ENCODE assay signal across 12 cellular contexts in the genomic region with DNA sequence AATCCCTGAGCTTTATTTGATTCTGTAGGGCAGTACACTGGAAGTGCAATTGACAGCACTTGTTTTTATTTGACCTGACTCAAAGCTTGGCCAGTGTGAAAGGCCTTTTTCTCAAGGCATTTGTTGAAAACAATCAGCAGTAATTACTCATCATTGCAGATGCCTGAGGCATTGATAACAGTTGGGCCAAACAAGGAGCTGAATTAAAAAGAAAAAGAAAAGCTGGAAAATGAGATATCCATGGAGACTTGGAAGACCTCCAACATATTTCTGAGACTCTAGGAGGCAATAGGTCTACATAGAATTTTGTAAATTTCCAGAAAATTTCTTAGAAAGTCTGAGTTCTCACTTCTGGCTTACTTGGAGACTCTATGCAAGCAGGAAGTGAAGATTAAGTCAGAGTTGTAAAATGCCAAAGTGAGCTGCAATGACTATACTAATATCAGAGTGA.
DNase-seq lines count a peak whose midpoint lies in the region; ATAC-seq, FAIRE-seq and TF ChIP-seq lines count a peak whose summit lies in the region.
"Had no signal": no experiment of that assay in that cellular context is flagged by ENCODE, and none has a peak within 500 bp of the region (broad histone marks: within the 10 kb centered on the region; RNA-seq: fewer than 3 reads in every experiment).

No MANE protein-coding gene starts in this region.

- intact Hi-C loops in K562 (cut with micrococcal nuclease): no loop called here
- intact Hi-C loops in OCI-LY7 (cut with micrococcal nuclease; ENCODE audit: unreplicated experiment): no loop called here

- 0 out of 2 replicates have a peak overlapping the region, but pooled peaks have one; percentile 40 for H2AFZ ChIP-seq in K562 (ENCODE audit: low read depth, low read length)
- no peak overlapping the region for H2AFZ ChIP-seq in hepatocyte
- H2AFZ ChIP-seq in OCI-LY7 (ENCODE audit: low read length): no peak overlapping the region

- H3K4me3 ChIP-seq in AG10803 (ENCODE audit: low read length) (no peak overlapping the region), K562 (no peak overlapping the region), hepatocyte (no peak overlapping the region), OCI-LY7 (ENCODE audit: low read depth, low read length, poor library complexity, severe bottlenecking) (no peak overlapping the region)
- H3K4me3 ChIP-seq: BLaER1, vagina had no signal

- ATAC-seq in K562: peak; percentile 57

- H3K36me3 ChIP-seq in K562 (ENCODE audit: control insufficient read depth, insufficient read depth, low read length) (no peaks in the 10 kb centered on the region), hepatocyte (replicated peaks; ENCODE audit: insufficient read depth, low read depth) (no peaks in the 10 kb centered on the region), OCI-LY7 (ENCODE audit: insufficient read depth, low read length) (no peaks in the 10 kb centered on the region)
- H3K36me3 ChIP-seq: BLaER1, vagina had no signal

- H3K27me3 ChIP-seq in K562 (ENCODE audit: control insufficient read depth in 2 of 2, insufficient read depth in 2 of 2, low read length in 2 of 2) (no peaks in the 10 kb centered on the region), hepatocyte (no peaks in the 10 kb centered on the region)
- H3K27me3 ChIP-seq: BLaER1, vagina had no signal

- BruUV-seq in K562 (replicated peaks; lab: Mats Ljungman, UMichigan) (no TSS peak), OCI-LY7 (replicated peaks; lab: Mats Ljungman, UMichigan) (no TSS peak)

- no peaks in the 10 kb centered on the region for H3K9me1 ChIP-seq in K562 (ENCODE audit: control insufficient read depth, insufficient read depth, low read length)

- DNase-seq in AG10803 (ENCODE audit: low read depth): peak; percentile 83
- peak; percentile 90 for DNase-seq in HT1080 (ENCODE audit: low read depth)
- DNase-seq in K562 (ENCODE audit: extremely low read depth in 1 of 4, low spot score in 3 of 4): peak in 1 of 4 experiments; percentile 34
- DNase-seq in glomerular endothelial cell (ENCODE audit: extremely low read depth, low read depth, low spot score): peak; percentile 96
- no peak for DNase-seq in anterior cingulate cortex (lab: John Stamatoyannopoulos, UW)
- no peak for DNase-seq in mesenteric fat pad (ENCODE audit: low spot score)
- DNase-seq in hepatocyte (ENCODE audit: low spot score): no peak
- DNase-seq in OCI-LY7 (ENCODE audit: low spot score): no peak
- DNase-seq: NCI-H187; stimulated activated CD8-positive, alpha-beta memory T cell treated with anti-CD3 and anti-CD28 coated beads, Interleukin-4, amount 100 ng/mL, for 48 hours had no signal

- H3K4me2 ChIP-seq in K562 (ENCODE audit: insufficient read depth, low read length) (no peak overlapping the region), hepatocyte (no peak overlapping the region), OCI-LY7 (ENCODE audit: low read length) (no peak overlapping the region)
- H3K4me2 ChIP-seq: BLaER1 had no signal

- TF ChIP-seq RAD21 in K562 (CRISPR knock-in tag; conservative IDR thresholded peaks at IDR 0.05 in 1 of 2, IDR thresholded peaks at IDR 0.05 in 1 of 2): 0 out of 4 replicates have a peak, but pooled peaks of 1 of the 2 experiments have one; percentile 22

- FAIRE-seq in K562 (lab: Jason Lieb, UNC): no peak

- POLR2A ChIA-PET in K562 (lab: Yijun Ruan, JAX): no interaction called here
- POLR2A ChIA-PET in OCI-LY7 (lab: Charles Lee): interaction anchor here (0.6 kb wide), 1 partner anchor 67 kb away, joined by 3 read pairs; no protein-coding TSS in a partner anchor

- no peak for TF ChIP-seq POLR2A in K562 (conservative IDR thresholded peaks at IDR 0.05)

- no peaks in the 10 kb centered on the region for H3K9me2 ChIP-seq in hepatocyte (replicated peaks; ENCODE audit: insufficient read depth)
- H3K9me2 ChIP-seq in OCI-LY7 (ENCODE audit: insufficient read depth, low read length): no peaks in the 10 kb centered on the region

- CTCF ChIA-PET in K562 (lab: Yijun Ruan, JAX; ENCODE audit: low intra/inter-chr PET ratio) (no interaction called here), OCI-LY7 (lab: Charles Lee; ENCODE audit: unreplicated experiment) (no interaction called here)

- H3K4me1 ChIP-seq in K562 (replicated peaks in 1 of 2; ENCODE audit: control insufficient read depth in 2 of 2, insufficient read depth in 2 of 2, low read length in 2 of 2) (no peaks in the 10 kb centered on the region; a peak in 2 of 5 replicates), hepatocyte (ENCODE audit: insufficient read depth) (no peaks in the 10 kb centered on the region), OCI-LY7 (ENCODE audit: insufficient read depth, low read length, poor library complexity, severe bottlenecking) (no peaks in the 10 kb centered on the region)
- H3K4me1 ChIP-seq: BLaER1 had no signal

- peak overlapping the region; percentile 43; the same call in 1 of the 3 replicates for H3K27ac ChIP-seq in K562 (ENCODE audit: extremely low read depth, low read depth, low read length)
- H3K27ac ChIP-seq in hepatocyte: no peak overlapping the region
- no peak overlapping the region for H3K27ac ChIP-seq in OCI-LY7 (ENCODE audit: low read depth, low read length, poor library complexity, severe bottlenecking)
- H3K27ac ChIP-seq: BLaER1, vagina had no signal

- H4K20me1 ChIP-seq in K562 (replicated peaks; ENCODE audit: control insufficient read depth, insufficient read depth, low read length) (no peaks in the 10 kb centered on the region), hepatocyte (ENCODE audit: insufficient read depth, poor library complexity, severe bottlenecking) (no peaks in the 10 kb centered on the region), OCI-LY7 (ENCODE audit: insufficient read depth, low read length) (no peaks in the 10 kb centered on the region)
- H4K20me1 ChIP-seq: BLaER1 had no signal

- H3K9ac ChIP-seq in K562 (ENCODE audit: insufficient read depth in 1 of 2, low read depth in 2 of 2, low read length in 2 of 2): no peak overlapping the region
- H3K9ac ChIP-seq: BLaER1 had no signal

- in situ Hi-C loops in K562 (cut with MboI): no loop called here

- peak; percentile 25; the same call in 1 of the 2 replicates for TF ChIP-seq EP300 in K562 (IDR thresholded peaks at IDR 0.05; ENCODE audit: low read length)

- TF ChIP-seq CTCF in AG10803 (conservative IDR thresholded peaks at IDR 0.05; ENCODE audit: low read length) (no peak), K562 (IDR thresholded peaks at IDR 0.05 in 2 of 3, conservative IDR thresholded peaks at IDR 0.05 in 1 of 3; ENCODE audit: insufficient read depth in 2 of 3, low read depth in 1 of 3, low read length in 3 of 3) (no peak), hepatocyte (IDR thresholded peaks at IDR 0.05; ENCODE audit: poor library complexity) (no peak), OCI-LY7 (conservative IDR thresholded peaks at IDR 0.05; ENCODE audit: low read length) (no peak)

- no peaks in the 10 kb centered on the region for H3K79me2 ChIP-seq in K562 (ENCODE audit: control insufficient read depth, insufficient read depth, low read length)
- no peaks in the 10 kb centered on the region for H3K79me2 ChIP-seq in hepatocyte
- no peaks in the 10 kb centered on the region for H3K79me2 ChIP-seq in OCI-LY7 (ENCODE audit: insufficient read depth, low read depth, low read length)

- H3K9me3 ChIP-seq in K562 (replicated peaks; ENCODE audit: control insufficient read depth, insufficient read depth, low read depth, low read length): 0 out of 2 replicates have a peak, but pooled peaks cover 2% of the 10 kb centered on the region
- H3K9me3 ChIP-seq in hepatocyte (ENCODE audit: low read depth): no peaks in the 10 kb centered on the region
- H3K9me3 ChIP-seq in OCI-LY7 (ENCODE audit: low read length): no peaks in the 10 kb centered on the region
- H3K9me3 ChIP-seq: vagina had no signal

TF ChIP-seq in K562, 482 proteins besides CTCF, POLR2A, EP300 and RAD21:
- TF ChIP-seq DPF2 (IDR thresholded peaks at IDR 0.05) (peak; percentile 29; the same call in 1 of the 2 replicates), NFIC (IDR thresholded peaks at IDR 0.05) (peak; percentile 74), CBX3 (IDR thresholded peaks at IDR 0.05; ENCODE audit: borderline replicate concordance in 1 of 2, low read length in 2 of 2) (0 out of 3 replicates have a peak, but pooled peaks of 1 of the 2 experiments have one; percentile 44), CBFA2T2 (conservative IDR thresholded peaks at IDR 0.05) (0 out of 2 replicates have a peak, but pooled peaks have one; percentile 12), SMAD4 (CRISPR knock-in tag; conservative IDR thresholded peaks at IDR 0.05) (no peak), TRIM24 (IDR thresholded peaks at IDR 0.05) (0 out of 4 replicates have a peak, but pooled peaks of 1 of the 2 experiments have one; percentile 35), CBFA2T3 (IDR thresholded peaks at IDR 0.05) (peak; percentile 44), ARID1B (IDR thresholded peaks at IDR 0.05) (peak; percentile 33; the same call in 1 of the 2 replicates)
- TF ChIP-seq, protein P1, sequence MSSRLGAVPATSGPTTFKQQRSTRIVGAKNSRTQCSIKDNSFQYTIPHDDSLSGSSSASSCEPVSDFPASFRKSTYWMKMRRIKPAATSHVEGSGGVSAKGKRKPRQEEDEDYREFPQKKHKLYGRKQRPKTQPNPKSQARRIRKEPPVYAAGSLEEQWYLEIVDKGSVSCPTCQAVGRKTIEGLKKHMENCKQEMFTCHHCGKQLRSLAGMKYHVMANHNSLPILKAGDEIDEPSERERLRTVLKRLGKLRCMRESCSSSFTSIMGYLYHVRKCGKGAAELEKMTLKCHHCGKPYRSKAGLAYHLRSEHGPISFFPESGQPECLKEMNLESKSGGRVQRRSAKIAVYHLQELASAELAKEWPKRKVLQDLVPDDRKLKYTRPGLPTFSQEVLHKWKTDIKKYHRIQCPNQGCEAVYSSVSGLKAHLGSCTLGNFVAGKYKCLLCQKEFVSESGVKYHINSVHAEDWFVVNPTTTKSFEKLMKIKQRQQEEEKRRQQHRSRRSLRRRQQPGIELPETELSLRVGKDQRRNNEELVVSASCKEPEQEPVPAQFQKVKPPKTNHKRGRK (tag; IDR thresholded peaks at IDR 0.05): no peak

Comparison
In these comparisons a context has a peak if more than half of its experiments do, and no peak if none do; other contexts are left out.
1. DNase-seq: peak in AG10803 (single experiment), HT1080 (single experiment) and glomerular endothelial cell (single experiment); none in anterior cingulate cortex (0 of 58), mesenteric fat pad (single experiment), hepatocyte (single experiment) and OCI-LY7 (single experiment).